In genomic region chr19:52492201-52492960, GRCh38 we compare ENCODE assay signal across 10 cellular contexts. TPM values are rescaled to one million over a fixed set of nuclear protein-coding genes. Genes with fewer than 3 reads are reported as not detected.
A peak's percentile ranks its signal among the peaks of the same experiment; 100 is the strongest.
DNase-seq lines count a peak whose midpoint lies in the region; ATAC-seq and TF ChIP-seq lines count a peak whose summit lies in the region.
"Had no signal": no experiment of that assay in that cellular context is flagged by ENCODE, and none has a peak within 500 bp of the region (broad histone marks: within the 10 kb centered on the region; RNA-seq: fewer than 3 reads in every experiment).

No MANE protein-coding gene starts in this region.

- H3F3A ChIP-seq in MM.1S (ENCODE audit: insufficient read depth, low read length), result no peaks in the 10 kb centered on the region

- H3K27me3 ChIP-seq in ectodermal cell (ENCODE audit: control insufficient read depth, insufficient read depth, low read length, poor library complexity, severe bottlenecking) (peaks cover 4% of the 10 kb centered on the region), MM.1S (replicated peaks; ENCODE audit: insufficient read depth, low read length) (no peaks in the 10 kb centered on the region)

- H2AFZ ChIP-seq in MM.1S (ENCODE audit: low read length), result no peak overlapping the region

- H3K27ac ChIP-seq in ectodermal cell (ENCODE audit: insufficient read depth, low read depth, low read length, poor library complexity, severe bottlenecking) (no peak overlapping the region), MM.1S (ENCODE audit: low read length) (no peak overlapping the region)

- peak overlapping the region; percentile 41 to 55 for H3K4me3 Mint-ChIP-seq in CD14-positive monocyte
- peak overlapping the region; percentile 70 for H3K4me3 Mint-ChIP-seq in mesothelial cell of epicardium

- H3K36me3 Mint-ChIP-seq in CD14-positive monocyte (no peaks in the 10 kb centered on the region), mesothelial cell of epicardium (no peaks in the 10 kb centered on the region)

- H3K4me3 ChIP-seq in ectodermal cell (ENCODE audit: insufficient read depth, low read depth, low read length) (peak overlapping the region; percentile 16), MM.1S (ENCODE audit: low read length) (no peak overlapping the region)

- H3K9ac ChIP-seq in MM.1S (ENCODE audit: low read length), result no peak overlapping the region

- no peak for DNase-seq in CD14-positive monocyte (ENCODE audit: low spot score)
- peak; percentile 5 for DNase-seq in GM03348 (ENCODE audit: low spot score)
- peak; percentile 53 to 61 for DNase-seq in mesothelial cell of epicardium (ENCODE audit: low spot score in 2 of 2, unreplicated experiment in 2 of 2)
- no peak for DNase-seq in NCI-H2107 treated with DMSO at 0.1 percent for 48 hours (lab: John Stamatoyannopoulos, UW; ENCODE audit: unreplicated experiment)
- DNase-seq in NCI-H146 (lab: John Stamatoyannopoulos, UW), result no peak
- DNase-seq in MM.1S, result no peak
- DNase-seq: EL, naive B cell had no signal

- peaks cover 2 to 5% (median 3%) of the 10 kb centered on the region in 3 donors for H3K27me3 Mint-ChIP-seq in CD14-positive monocyte (ENCODE audit: low read depth in 3 of 3)
- peaks cover 19% of the 10 kb centered on the region for H3K27me3 Mint-ChIP-seq in mesothelial cell of epicardium (ENCODE audit: low read depth)

- H3K4me1 Mint-ChIP-seq in CD14-positive monocyte (peaks cover 4% of the 10 kb centered on the region), mesothelial cell of epicardium (peaks cover 3% of the 10 kb centered on the region)

- no peak for ATAC-seq in HG02798 (IDR thresholded peaks at IDR 0.05; ENCODE audit: poor library complexity, unreplicated experiment)

- 50 to 52% methylated on average over 37 of the region's 37 CpGs for WGBS in ectodermal cell, 2 experiments

- no peaks in the 10 kb centered on the region for H3K79me2 ChIP-seq in MM.1S (ENCODE audit: low read length)

- H3K36me3 ChIP-seq in ectodermal cell (ENCODE audit: control insufficient read depth, insufficient read depth, low read length) (no peaks in the 10 kb centered on the region), MM.1S (replicated peaks; ENCODE audit: insufficient read depth, low read length) (no peaks in the 10 kb centered on the region)

- intact Hi-C loops in CD14-positive monocyte (cut with micrococcal nuclease), result no loop called here

- no peaks in the 10 kb centered on the region for H3K9me3 ChIP-seq in ectodermal cell (ENCODE audit: control insufficient read depth, low read length)
- H3K9me3 ChIP-seq in MM.1S (replicated peaks; ENCODE audit: insufficient read depth, low read length), result no peaks in the 10 kb centered on the region

- no peak overlapping the region for H3K4me2 ChIP-seq in MM.1S (ENCODE audit: low read depth, low read length)

- H3K27ac Mint-ChIP-seq in CD14-positive monocyte (peak overlapping the region in 1 of 7 donors; percentile 45), mesothelial cell of epicardium (peak overlapping the region; percentile 69)

- H3K9me3 Mint-ChIP-seq in CD14-positive monocyte (peaks cover 41 to 93% (median 85%) of the 10 kb centered on the region in 7 donors), mesothelial cell of epicardium (peaks cover 7% of the 10 kb centered on the region)

- no peak for TF ChIP-seq CTCF in CD14-positive monocyte (IDR thresholded peaks at IDR 0.05)
- TF ChIP-seq CTCF in mesothelial cell of epicardium (IDR thresholded peaks at IDR 0.05; ENCODE audit: unreplicated experiment), result no peak
- no peak for TF ChIP-seq CTCF in MM.1S (IDR thresholded peaks at IDR 0.05; ENCODE audit: low read length)

- H3K9me2 ChIP-seq in MM.1S (replicated peaks; ENCODE audit: insufficient read depth, low read length), result no peaks in the 10 kb centered on the region

- H3K4me1 ChIP-seq in ectodermal cell (ENCODE audit: control insufficient read depth, insufficient read depth, low read length) (no peaks in the 10 kb centered on the region), MM.1S (ENCODE audit: low read length) (no peaks in the 10 kb centered on the region)

- no peaks in the 10 kb centered on the region for H4K20me1 ChIP-seq in MM.1S (ENCODE audit: insufficient read depth, low read length)

RNA-seq across cellular contexts. Expression of gene ZNF808, which starts 35.1 kb away (rescaled TPM):
- 1 to 10 TPM; 2.6 to 3.4 TPM for polyA plus RNA-seq in CD14-positive monocyte
- 8.5 TPM for polyA plus RNA-seq in ectodermal cell (2013, experiment 1 of 4)
- 9.6 TPM for polyA plus RNA-seq in ectodermal cell (2013, experiment 2 of 4)
- polyA plus RNA-seq in ectodermal cell (2013, experiment 3 of 4), result 6.9 TPM
- polyA plus RNA-seq in ectodermal cell (2013, experiment 4 of 4), result 5.8 TPM
- total RNA-seq in mesothelial cell of epicardium, result 35.8 to 37.5 TPM (median 36.7 TPM) in 3 replicates

RNA-seq across cellular contexts. Expression of gene ZNF578, which starts 39.0 kb away (rescaled TPM):
- polyA plus RNA-seq in CD14-positive monocyte, result not detected
- polyA plus RNA-seq in ectodermal cell (2013, experiment 1 of 4), result 2.1 TPM
- polyA plus RNA-seq in ectodermal cell (2013, experiment 2 of 4), result 2.5 TPM
- polyA plus RNA-seq in ectodermal cell (2013, experiment 3 of 4), result 1.1 TPM
- polyA plus RNA-seq in ectodermal cell (2013, experiment 4 of 4), result 1.5 TPM
- 0.34 to 0.69 TPM (median 0.56 TPM) in 3 replicates for total RNA-seq in mesothelial cell of epicardium

Comparison
In these comparisons a context has a peak if more than half of its experiments do, and no peak if none do; other contexts are left out.
1. DNase-seq: peak in GM03348 (single experiment) and mesothelial cell of epicardium (2 of 2); none in CD14-positive monocyte (single experiment), NCI-H2107 treated with DMSO at 0.1 percent for 48 hours (single experiment), NCI-H146 (single experiment) and MM.1S (single experiment).